In genomic region chr4:131499139-131499873, GRCh38 we compare ENCODE assay signal across 10 cellular contexts.
DNase-seq lines count a peak whose midpoint lies in the region; ATAC-seq and TF ChIP-seq lines count a peak whose summit lies in the region.
"Had no signal": no experiment of that assay in that cellular context is flagged by ENCODE, and none has a peak within 500 bp of the region (broad histone marks: within the 10 kb centered on the region; RNA-seq: fewer than 3 reads in every experiment).

No MANE protein-coding gene starts in this region.

- no peak overlapping the region for H3K4me3 Mint-ChIP-seq in chondrocyte (ENCODE audit: unreplicated experiment)
- no peak overlapping the region for H3K4me3 Mint-ChIP-seq in CD4-positive, alpha-beta T cell
- H3K4me3 Mint-ChIP-seq: activated CD4-positive, alpha-beta T cell treated with anti-CD3 and anti-CD28 coated beads, Interleukin-2, amount 10 ng/mL, durations not matched to agents 24 days and 14 days; activated naive CD8-positive, alpha-beta T cell treated with anti-CD3 and anti-CD28 coated beads, Interleukin-2, amount 10 ng/mL, durations not matched to agents 7 days and 5 days had no signal

- no peaks in the 10 kb centered on the region for H3K36me3 Mint-ChIP-seq in chondrocyte (ENCODE audit: low read depth)
- no peaks in the 10 kb centered on the region for H3K36me3 Mint-ChIP-seq in CD4-positive, alpha-beta T cell (ENCODE audit: low read depth)
- H3K36me3 Mint-ChIP-seq: activated naive CD8-positive, alpha-beta T cell treated with anti-CD3 and anti-CD28 coated beads, Interleukin-2, amount 10 ng/mL, durations not matched to agents 7 days and 5 days had no signal

- TF ChIP-seq CTCF in chondrocyte (IDR thresholded peaks at IDR 0.05) (no peak), smooth muscle cell (IDR thresholded peaks at IDR 0.05; ENCODE audit: borderline replicate concordance, insufficient read depth, poor library complexity, severe bottlenecking) (no peak)
- no peak for TF ChIP-seq CTCF in CD4-positive, alpha-beta T cell (IDR thresholded peaks at IDR 0.05)

- DNase-seq in HS-5 (ENCODE audit: low read depth), result peak; percentile 64
- peak; percentile 69 for DNase-seq in NCI-H69 (lab: John Stamatoyannopoulos, UW)
- no peak for DNase-seq in chondrocyte (ENCODE audit: low spot score)
- peak; percentile 83 for DNase-seq in renal cortical epithelial cell (ENCODE audit: low read depth)
- DNase-seq in smooth muscle cell (lab: John Stamatoyannopoulos, UW; ENCODE audit: unreplicated experiment), result no peak
- no peak for DNase-seq in CD4-positive, alpha-beta T cell
- DNase-seq: activated CD4-positive, alpha-beta T cell treated with anti-CD3 and anti-CD28 coated beads, Interleukin-2, amount 10 ng/mL, durations not matched to agents 24 days and 14 days; activated naive CD8-positive, alpha-beta T cell treated with anti-CD3 and anti-CD28 coated beads, Interleukin-2, amount 10 ng/mL, durations not matched to agents 7 days and 5 days; left ventricle myocardium inferior had no signal

- no peak overlapping the region for H3K4me2 ChIP-seq in smooth muscle cell

- CTCF ChIA-PET in CD4-positive, alpha-beta T cell (lab: Charles Lee), result no interaction called here

- intact Hi-C loops in CD4-positive, alpha-beta T cell (cut with DNase I, micrococcal nuclease), result no loop called here

- H3F3A ChIP-seq in smooth muscle cell (ENCODE audit: low read depth), result no peaks in the 10 kb centered on the region

- H2AFZ ChIP-seq in smooth muscle cell (ENCODE audit: low read depth), result no peak overlapping the region

- POLR2A ChIA-PET in CD4-positive, alpha-beta T cell (lab: Charles Lee), result no interaction called here

- H3K9me3 Mint-ChIP-seq in chondrocyte (ENCODE audit: low read depth), result peaks cover 18% of the 10 kb centered on the region
- H3K9me3 Mint-ChIP-seq in CD4-positive, alpha-beta T cell, result peaks cover 4% of the 10 kb centered on the region
- H3K9me3 Mint-ChIP-seq: activated CD4-positive, alpha-beta T cell treated with anti-CD3 and anti-CD28 coated beads, Interleukin-2, amount 10 ng/mL, durations not matched to agents 24 days and 14 days had no signal

- H3K4me1 Mint-ChIP-seq in chondrocyte (ENCODE audit: low read depth), result peaks cover 11% of the 10 kb centered on the region
- H3K4me1 Mint-ChIP-seq in CD4-positive, alpha-beta T cell (ENCODE audit: low read depth), result no peaks in the 10 kb centered on the region
- H3K4me1 Mint-ChIP-seq: activated CD4-positive, alpha-beta T cell treated with anti-CD3 and anti-CD28 coated beads, Interleukin-2, amount 10 ng/mL, durations not matched to agents 24 days and 14 days; activated naive CD8-positive, alpha-beta T cell treated with anti-CD3 and anti-CD28 coated beads, Interleukin-2, amount 10 ng/mL, durations not matched to agents 7 days and 5 days had no signal

- no peaks in the 10 kb centered on the region for H3K4me1 ChIP-seq in smooth muscle cell (ENCODE audit: low read depth)
- H3K4me1 ChIP-seq: left ventricle myocardium inferior had no signal

- peak overlapping the region; percentile 68 for H3K27ac Mint-ChIP-seq in chondrocyte (ENCODE audit: unreplicated experiment)
- no peak overlapping the region for H3K27ac Mint-ChIP-seq in CD4-positive, alpha-beta T cell
- H3K27ac Mint-ChIP-seq: activated CD4-positive, alpha-beta T cell treated with anti-CD3 and anti-CD28 coated beads, Interleukin-2, amount 10 ng/mL, durations not matched to agents 24 days and 14 days; activated naive CD8-positive, alpha-beta T cell treated with anti-CD3 and anti-CD28 coated beads, Interleukin-2, amount 10 ng/mL, durations not matched to agents 7 days and 5 days had no signal

- no peaks in the 10 kb centered on the region for H4K20me1 ChIP-seq in smooth muscle cell (ENCODE audit: low read depth)

- H3K27ac ChIP-seq in smooth muscle cell (ENCODE audit: low read depth), result no peak overlapping the region
- H3K27ac ChIP-seq in CD4-positive, alpha-beta T cell (ENCODE audit: low read depth, low read length), result no peak overlapping the region
- H3K27ac ChIP-seq: left ventricle myocardium inferior had no signal

- H3K36me3 ChIP-seq in smooth muscle cell (ENCODE audit: low read depth), result no peaks in the 10 kb centered on the region
- H3K36me3 ChIP-seq: left ventricle myocardium inferior had no signal

- no peaks in the 10 kb centered on the region for H3K27me3 ChIP-seq in smooth muscle cell (ENCODE audit: low read depth)
- H3K27me3 ChIP-seq in CD4-positive, alpha-beta T cell (ENCODE audit: control insufficient read depth, insufficient read depth, low read length), result no peaks in the 10 kb centered on the region

- no peak overlapping the region for H3K9ac ChIP-seq in smooth muscle cell (ENCODE audit: low read depth)

- no peak overlapping the region for H3K4me3 ChIP-seq in smooth muscle cell
- H3K4me3 ChIP-seq: left ventricle myocardium inferior had no signal

- 64% methylated on average over 10 of the region's 10 CpGs for WGBS in smooth muscle cell (ENCODE audit: low lambda C conversion rate)

- no peaks in the 10 kb centered on the region for H3K27me3 Mint-ChIP-seq in chondrocyte (ENCODE audit: low read depth)
- no peaks in the 10 kb centered on the region for H3K27me3 Mint-ChIP-seq in CD4-positive, alpha-beta T cell
- H3K27me3 Mint-ChIP-seq: activated CD4-positive, alpha-beta T cell treated with anti-CD3 and anti-CD28 coated beads, Interleukin-2, amount 10 ng/mL, durations not matched to agents 24 days and 14 days; activated naive CD8-positive, alpha-beta T cell treated with anti-CD3 and anti-CD28 coated beads, Interleukin-2, amount 10 ng/mL, durations not matched to agents 7 days and 5 days had no signal

- no peak for ATAC-seq in CD4-positive, alpha-beta T cell (ENCODE audit: poor library complexity)
- no peak for ATAC-seq in HG02870 (IDR thresholded peaks at IDR 0.05; ENCODE audit: unreplicated experiment)

- no peaks in the 10 kb centered on the region for H3K79me2 ChIP-seq in smooth muscle cell (ENCODE audit: low read depth)

- H3K9me3 ChIP-seq in smooth muscle cell (replicated peaks; ENCODE audit: low read depth), result no peaks in the 10 kb centered on the region
- H3K9me3 ChIP-seq in CD4-positive, alpha-beta T cell (ENCODE audit: control insufficient read depth, low read length), result no peaks in the 10 kb centered on the region

Comparison
In these comparisons a context has a peak if more than half of its experiments do, and no peak if none do; other contexts are left out.
1. DNase-seq: peak in HS-5 (single experiment), NCI-H69 (single experiment) and renal cortical epithelial cell (single experiment); none in chondrocyte (single experiment), smooth muscle cell (single experiment) and CD4-positive, alpha-beta T cell (0 of 10).